In the genomic region with DNA sequence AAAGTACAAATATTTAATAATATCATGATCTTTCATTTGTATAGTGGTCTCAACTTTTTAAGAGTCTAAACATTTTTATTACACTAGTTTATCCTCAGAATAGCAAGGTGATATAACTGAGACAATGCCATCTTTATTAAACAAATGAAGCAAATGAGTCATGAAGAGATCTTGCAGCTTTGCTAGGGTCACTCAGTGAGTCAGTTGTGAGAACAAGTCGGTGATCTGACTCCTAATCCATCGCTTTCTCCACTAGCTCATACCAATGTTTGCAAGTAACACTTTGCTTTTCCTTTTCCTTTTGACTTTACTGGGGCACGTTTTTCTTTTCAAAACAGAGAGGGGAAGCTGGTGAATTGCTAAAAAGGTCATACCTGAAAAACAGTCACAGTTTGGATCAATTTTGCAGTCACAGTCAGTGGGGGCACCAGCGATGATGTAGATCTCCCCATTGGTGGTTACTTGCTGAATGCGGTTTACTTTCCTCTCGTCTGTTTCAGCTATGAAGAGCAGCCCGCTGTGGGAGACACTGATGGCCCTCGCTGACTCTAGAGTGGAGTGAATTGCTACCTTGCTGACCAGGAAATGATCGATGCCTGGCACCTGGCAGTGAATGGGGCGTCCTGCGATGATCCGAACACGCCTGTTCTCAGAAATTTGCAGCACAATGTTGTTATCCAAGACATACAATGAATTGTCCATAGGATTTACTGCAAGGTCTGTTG, we compare ENCODE assay signal across 24 cellular contexts.
DNase-seq lines count a peak whose midpoint lies in the region; ATAC-seq, FAIRE-seq and TF ChIP-seq lines count a peak whose summit lies in the region.
"Had no signal": no experiment of that assay in that cellular context is flagged by ENCODE, and none has a peak within 500 bp of the region (broad histone marks: within the 10 kb centered on the region; RNA-seq: fewer than 3 reads in every experiment).

No MANE protein-coding gene starts in this region.

- no peak for TF ChIP-seq RAD21 in A549 (conservative IDR thresholded peaks at IDR 0.05 in 1 of 2, IDR thresholded peaks at IDR 0.05 in 1 of 2)

- no peaks in the 10 kb centered on the region for H3K27me3 Mint-ChIP-seq in astrocyte (ENCODE audit: low read depth, unreplicated experiment)
- H3K27me3 Mint-ChIP-seq: naive thymus-derived CD8-positive, alpha-beta T cell had no signal

- H4K20me1 ChIP-seq in astrocyte (ENCODE audit: insufficient read depth, low read length): no peaks in the 10 kb centered on the region

- POLR2A ChIA-PET in A549 (lab: Yijun Ruan, JAX): no interaction called here

- no peaks in the 10 kb centered on the region for H3K36me3 Mint-ChIP-seq in astrocyte (ENCODE audit: low read depth, unreplicated experiment)
- peaks cover 0 to 11% of the 10 kb centered on the region in 2 donors for H3K36me3 Mint-ChIP-seq in activated naive CD4-positive, alpha-beta T cell treated with anti-CD3 and anti-CD28 coated beads, Interleukin-2, amount 50 U/mL, for 72 hours

- H3K4me3 ChIP-seq in A549 (no peak overlapping the region), HUES6 (ENCODE audit: low read depth, low read length) (peak overlapping the region; percentile 7; the same call in 1 of the 2 replicates), astrocyte (ENCODE audit: insufficient read depth, low read depth, low read length) (no peak overlapping the region), stomach (no peak overlapping the region)
- H3K4me3 ChIP-seq: gastrocnemius medialis, PC-9, transverse colon had no signal

- TF ChIP-seq EP300 in A549 (IDR thresholded peaks at IDR 0.05) (no peak), stomach (IDR thresholded peaks at IDR 0.05) (no peak)

- H3K4me1 Mint-ChIP-seq in astrocyte (ENCODE audit: low read depth, unreplicated experiment): peaks cover 3% of the 10 kb centered on the region
- H3K4me1 Mint-ChIP-seq: naive thymus-derived CD8-positive, alpha-beta T cell had no signal

- ATAC-seq in A549 (no peak), HG03097 (IDR thresholded peaks at IDR 0.05; ENCODE audit: low FRiP score, unreplicated experiment) (no peak)
- no peak for ATAC-seq in activated naive CD4-positive, alpha-beta T cell treated with anti-CD3 and anti-CD28 coated beads, Interleukin-2, amount 50 U/mL, for 72 hours
- ATAC-seq: gastrocnemius medialis; left ventricle myocardium superior; naive thymus-derived CD8-positive, alpha-beta T cell had no signal

- intact Hi-C loops in posterior cingulate gyrus (cut with DNase I) (no loop called here), stomach (cut with DNase I; ENCODE audit: low total_unique reads) (no loop called here)

- peak overlapping the region; percentile 34 for H3K27ac Mint-ChIP-seq in astrocyte (ENCODE audit: unreplicated experiment)
- no peak overlapping the region for H3K27ac Mint-ChIP-seq in activated naive CD4-positive, alpha-beta T cell treated with anti-CD3 and anti-CD28 coated beads, Interleukin-2, amount 50 U/mL, for 72 hours
- H3K27ac Mint-ChIP-seq: activated naive CD4-positive, alpha-beta T cell treated with anti-CD3 and anti-CD28 coated beads for 36 hours had no signal

- no peak for DNase-seq in A549 (ENCODE audit: low read depth in 1 of 2, low spot score in 1 of 2)
- DNase-seq in astrocyte (ENCODE audit: low read depth): no peak
- peak; percentile 7 for DNase-seq in iPS-NIHi11 (ENCODE audit: low spot score)
- DNase-seq in posterior cingulate gyrus: no peak
- DNase-seq in activated naive CD4-positive, alpha-beta T cell treated with anti-CD3 and anti-CD28 coated beads, Interleukin-2, amount 50 U/mL, for 72 hours (ENCODE audit: low spot score in 2 of 2): no peak
- DNase-seq in stomach: no peak
- DNase-seq: activated naive CD4-positive, alpha-beta T cell treated with anti-CD3 and anti-CD28 coated beads for 36 hours; cortex of kidney; DMS53; gastrocnemius medialis; GF-D8; H7; KG1; left ventricle myocardium superior; naive thymus-derived CD8-positive, alpha-beta T cell; NCI-H1436; PC-9; SIG-M5; small intestine; T-helper 9 cell; transverse colon; WERI-Rb-1 had no signal

- no peaks in the 10 kb centered on the region for H3K4me1 ChIP-seq in A549
- H3K4me1 ChIP-seq in HUES6 (ENCODE audit: control insufficient read depth, insufficient read depth, low read length): peaks cover 26% of the 10 kb centered on the region
- no peaks in the 10 kb centered on the region for H3K4me1 ChIP-seq in astrocyte (ENCODE audit: insufficient read depth, low read length)
- no peaks in the 10 kb centered on the region for H3K4me1 ChIP-seq in stomach
- H3K4me1 ChIP-seq: gastrocnemius medialis, transverse colon had no signal

- no peaks in the 10 kb centered on the region for H3K9me3 Mint-ChIP-seq in astrocyte (ENCODE audit: unreplicated experiment)
- peaks cover 4 to 5% of the 10 kb centered on the region in 2 donors for H3K9me3 Mint-ChIP-seq in activated naive CD4-positive, alpha-beta T cell treated with anti-CD3 and anti-CD28 coated beads, Interleukin-2, amount 50 U/mL, for 72 hours

- H3K27me3 ChIP-seq in HUES6 (ENCODE audit: control insufficient read depth, insufficient read depth, low read length) (no peaks in the 10 kb centered on the region; the same call in 1 of the 2 replicates), astrocyte (ENCODE audit: insufficient read depth, low read length) (no peaks in the 10 kb centered on the region), stomach (no peaks in the 10 kb centered on the region)
- H3K27me3 ChIP-seq: transverse colon had no signal

- H3K4me2 ChIP-seq in A549 (no peak overlapping the region), astrocyte (ENCODE audit: low read length) (no peak overlapping the region)
- H3K4me2 ChIP-seq: PC-9 had no signal

- H3K4me3 Mint-ChIP-seq in astrocyte (ENCODE audit: unreplicated experiment): no peak overlapping the region
- H3K4me3 Mint-ChIP-seq: activated naive CD4-positive, alpha-beta T cell treated with anti-CD3 and anti-CD28 coated beads for 36 hours; naive thymus-derived CD8-positive, alpha-beta T cell had no signal

- WGBS in A549 (ENCODE audit: missing lambda C conversion rate): 24% methylated on average over 13 of the region's 13 CpGs
- 74 to 87% (median 79%) methylated on average over 9 to 13 of the region's 13 CpGs for WGBS in stomach, 5 donors

- H3K27ac ChIP-seq in A549 (no peak overlapping the region), HUES6 (ENCODE audit: low read depth, low read length) (no peak overlapping the region), astrocyte (ENCODE audit: low read depth, low read length) (no peak overlapping the region), stomach (no peak overlapping the region)
- H3K27ac ChIP-seq: gastrocnemius medialis, PC-9, transverse colon, WERI-Rb-1 had no signal

- H3K36me3 ChIP-seq in HUES6 (ENCODE audit: control insufficient read depth, insufficient read depth, low read length): no peaks in the 10 kb centered on the region
- H3K36me3 ChIP-seq in astrocyte (ENCODE audit: insufficient read depth, low read length): no peaks in the 10 kb centered on the region
- no peaks in the 10 kb centered on the region for H3K36me3 ChIP-seq in stomach
- H3K36me3 ChIP-seq: gastrocnemius medialis, transverse colon, WERI-Rb-1 had no signal

- H3K79me2 ChIP-seq in astrocyte (ENCODE audit: insufficient read depth, low read length): no peaks in the 10 kb centered on the region

- H3K9ac ChIP-seq in HUES6 (ENCODE audit: low read length) (no peak overlapping the region), astrocyte (ENCODE audit: low read length) (no peak overlapping the region)

- H3K9me3 ChIP-seq in A549: no peaks in the 10 kb centered on the region
- peaks cover 8% of the 10 kb centered on the region; the same call in 1 of the 2 replicates for H3K9me3 ChIP-seq in HUES6 (ENCODE audit: control insufficient read depth, insufficient read depth, low read depth, low read length)
- no peaks in the 10 kb centered on the region for H3K9me3 ChIP-seq in astrocyte (ENCODE audit: insufficient read depth, low read depth, low read length)
- peaks cover 0 to 9% (median 0%) of the 10 kb centered on the region in 4 donors for H3K9me3 ChIP-seq in stomach
- H3K9me3 ChIP-seq: gastrocnemius medialis, transverse colon had no signal

- FAIRE-seq in A549 (lab: Jason Lieb, UNC) (peak; percentile 18), astrocyte (lab: Jason Lieb, UNC) (peak; percentile 9)
- FAIRE-seq: small intestine had no signal

- TF ChIP-seq CTCF in A549 (IDR thresholded peaks at IDR 0.05) (no peak), astrocyte (IDR thresholded peaks at IDR 0.05; ENCODE audit: insufficient read depth, low read depth, low read length) (no peak), stomach (IDR thresholded peaks at IDR 0.05) (no peak)

- no peak overlapping the region for H2AFZ ChIP-seq in astrocyte (ENCODE audit: low read depth, low read length)
- H2AFZ ChIP-seq: PC-9 had no signal

- no peak for TF ChIP-seq POLR2A in A549 (IDR thresholded peaks at IDR 0.05; ENCODE audit: low read length)
- no peak for TF ChIP-seq POLR2A in stomach (IDR thresholded peaks at IDR 0.05)

- CTCF ChIA-PET in A549 (lab: Yijun Ruan, JAX): no interaction called here

TF ChIP-seq in A549, 52 proteins besides CTCF, POLR2A, EP300 and RAD21:
- TF ChIP-seq NFE2L2 (conservative IDR thresholded peaks at IDR 0.05; ENCODE audit: low read length) (no peak), RARB (CRISPR knock-in tag; IDR thresholded peaks at IDR 0.05) (no peak)
